8 cellular contexts compared by ENCODE assay signal in genomic region chr6:32852018-32852843, GRCh38. TPM values are rescaled to one million over a fixed set of nuclear protein-coding genes. Genes with fewer than 3 reads are reported as not detected.
DNase-seq lines count a peak whose midpoint lies in the region; ATAC-seq and TF ChIP-seq lines count a peak whose summit lies in the region.

No MANE protein-coding gene starts in this region.

- no peaks in the 10 kb centered on the region for H3K27me3 ChIP-seq in CD4-positive, CD25-positive, alpha-beta regulatory T cell (ENCODE audit: control insufficient read depth, insufficient read depth, low read length)
- H3K27me3 ChIP-seq in Loucy (ENCODE audit: insufficient read depth, low read length, poor library complexity, severe bottlenecking) = no peaks in the 10 kb centered on the region
- no peaks in the 10 kb centered on the region for H3K27me3 ChIP-seq in mammary epithelial cell (ENCODE audit: insufficient read depth, low read length)
- H3K27me3 ChIP-seq in right lobe of liver = no peaks in the 10 kb centered on the region
- no peaks in the 10 kb centered on the region for H3K27me3 ChIP-seq in testis

- DNase-seq in CD4-positive, CD25-positive, alpha-beta regulatory T cell = peak in 1 of 3 donors; percentile 51
- no peak for DNase-seq in mammary epithelial cell
- DNase-seq in right lobe of liver = peak in 1 of 3 donors; percentile 55
- DNase-seq in testis = peak; percentile 58
- DNase-seq in KBM-7 = no peak
- DNase-seq in OCI-M2 (lab: John Stamatoyannopoulos, UW; ENCODE audit: unreplicated experiment) = no peak

- no peaks in the 10 kb centered on the region for H3K9me3 Mint-ChIP-seq in CD4-positive, CD25-positive, alpha-beta regulatory T cell

- dilution Hi-C loops in mammary epithelial cell (cut with HindIII; ENCODE audit: low sequenced_read_pairs) = loop anchor here (5.0 kb wide), 1 partner anchor 40 kb away; no protein-coding TSS in a partner anchor

- WGBS in mammary epithelial cell (ENCODE audit: low coverage, missing lambda C conversion rate) = 50% methylated on average over 22 of the region's 23 CpGs
- 29% methylated on average over 15 of the region's 23 CpGs for WGBS in right lobe of liver (ENCODE audit: insufficient coverage, low coverage, low lambda C conversion rate, missing lambda C conversion rate)
- 33 to 38% methylated on average over 17 to 23 of the region's 23 CpGs for WGBS in testis, 2 donors

- H3K27ac ChIP-seq in CD4-positive, CD25-positive, alpha-beta regulatory T cell (ENCODE audit: insufficient read depth, low read length, poor library complexity, severe bottlenecking) = peak overlapping the region; percentile 98
- peak overlapping the region; percentile 74 for H3K27ac ChIP-seq in mammary epithelial cell (ENCODE audit: insufficient read depth, low read depth, low read length)
- H3K27ac ChIP-seq in right lobe of liver = peak overlapping the region; percentile 97 to 99 (median 98)
- H3K27ac ChIP-seq in testis = peak overlapping the region; percentile 96 to 98

- no peak for ATAC-seq in CD4-positive, CD25-positive, alpha-beta regulatory T cell (ENCODE audit: low read depth in 2 of 2)
- ATAC-seq in right lobe of liver (no peak), HG03520 (IDR thresholded peaks at IDR 0.05; ENCODE audit: unreplicated experiment) (no peak)

- no peaks in the 10 kb centered on the region for H3K9me2 ChIP-seq in Loucy (replicated peaks; ENCODE audit: low read depth, low read length)

- H2AFZ ChIP-seq in Loucy (ENCODE audit: low read length) = no peak overlapping the region
- H2AFZ ChIP-seq in mammary epithelial cell (ENCODE audit: low read depth, low read length) = peak overlapping the region; percentile 96

- H3K4me3 ChIP-seq in CD4-positive, CD25-positive, alpha-beta regulatory T cell (ENCODE audit: low read depth, low read length) = peak overlapping the region; percentile 99
- H3K4me3 ChIP-seq in Loucy (ENCODE audit: low read length, poor library complexity, severe bottlenecking) (peak overlapping the region; percentile 95), mammary epithelial cell (replicated peaks in 1 of 3; ENCODE audit: insufficient read depth in 1 of 3, low read depth in 2 of 3, low read length in 3 of 3) (peak overlapping the region; percentile 62 to 94 (median 86)), right lobe of liver (peak overlapping the region; percentile 96 to 99 (median 98)), testis (peak overlapping the region; percentile 84 to 88)

- H3K4me1 ChIP-seq in CD4-positive, CD25-positive, alpha-beta regulatory T cell (ENCODE audit: control insufficient read depth, insufficient read depth, low read length, poor library complexity, severe bottlenecking) = peaks cover 80% of the 10 kb centered on the region
- peaks cover 70% of the 10 kb centered on the region for H3K4me1 ChIP-seq in Loucy (ENCODE audit: insufficient read depth, low read length, poor library complexity, severe bottlenecking)
- H3K4me1 ChIP-seq in mammary epithelial cell (ENCODE audit: insufficient read depth, low read length) = peaks cover 13% of the 10 kb centered on the region
- H3K4me1 ChIP-seq in right lobe of liver = peaks cover 0 to 19% (median 4%) of the 10 kb centered on the region in 4 donors
- H3K4me1 ChIP-seq in testis = peaks cover 13% of the 10 kb centered on the region

- H3K4me3 Mint-ChIP-seq in CD4-positive, CD25-positive, alpha-beta regulatory T cell = peak overlapping the region; percentile 95 to 100 (median 97)

- H3K4me2 ChIP-seq in Loucy (ENCODE audit: low read depth, low read length, poor library complexity, severe bottlenecking) = peak overlapping the region; percentile 98
- H3K4me2 ChIP-seq in mammary epithelial cell (ENCODE audit: insufficient read depth, low read depth, low read length) = peak overlapping the region; percentile 91

- peaks cover 5% of the 10 kb centered on the region for H3K27me3 Mint-ChIP-seq in CD4-positive, CD25-positive, alpha-beta regulatory T cell

- H3K27ac Mint-ChIP-seq in CD4-positive, CD25-positive, alpha-beta regulatory T cell = peak overlapping the region; percentile 98 to 100 (median 100)

- H3K36me3 ChIP-seq in CD4-positive, CD25-positive, alpha-beta regulatory T cell (ENCODE audit: control insufficient read depth, insufficient read depth, low read length) = peaks cover 46% of the 10 kb centered on the region
- H3K36me3 ChIP-seq in Loucy (ENCODE audit: insufficient read depth, low read length) = peaks cover 26% of the 10 kb centered on the region; the same call in 1 of the 2 replicates
- peaks cover 10% of the 10 kb centered on the region for H3K36me3 ChIP-seq in mammary epithelial cell (ENCODE audit: insufficient read depth, low read length)
- peaks cover 5 to 36% (median 14%) of the 10 kb centered on the region in 4 donors for H3K36me3 ChIP-seq in right lobe of liver
- H3K36me3 ChIP-seq in testis (ENCODE audit: low read depth, missing control alignments) = no peaks in the 10 kb centered on the region

- in situ Hi-C loops in mammary epithelial cell (cut with MboI; ENCODE audit: low sequenced_read_pairs in 2 of 2) = no loop called here
- in situ Hi-C loops in KBM-7 (cut with MboI; ENCODE audit: low pct_unique_long_range_greater_than_20kb, low sequenced_read_pairs) = no loop called here

- H4K20me1 ChIP-seq in Loucy (ENCODE audit: insufficient read depth, low read length, poor library complexity, severe bottlenecking) = peaks cover 33% of the 10 kb centered on the region
- no peaks in the 10 kb centered on the region for H4K20me1 ChIP-seq in mammary epithelial cell (ENCODE audit: insufficient read depth, low read length)

- H3K9ac ChIP-seq in Loucy (ENCODE audit: low read depth, low read length, poor library complexity, severe bottlenecking) (peak overlapping the region; percentile 99), mammary epithelial cell (ENCODE audit: insufficient read depth, low read length) (peak overlapping the region; percentile 87)

- H3K9me3 ChIP-seq in CD4-positive, CD25-positive, alpha-beta regulatory T cell (ENCODE audit: control insufficient read depth in 2 of 2, low read length in 2 of 2) = no peaks in the 10 kb centered on the region
- H3K9me3 ChIP-seq in Loucy (ENCODE audit: insufficient read depth, low read depth, low read length) = no peaks in the 10 kb centered on the region
- no peaks in the 10 kb centered on the region for H3K9me3 ChIP-seq in mammary epithelial cell (replicated peaks; ENCODE audit: insufficient read depth, low read length)
- no peaks in the 10 kb centered on the region for H3K9me3 ChIP-seq in right lobe of liver
- no peaks in the 10 kb centered on the region for H3K9me3 ChIP-seq in testis

- peaks cover 93% of the 10 kb centered on the region for H3K79me2 ChIP-seq in Loucy (ENCODE audit: insufficient read depth, low read length)
- peaks cover 17% of the 10 kb centered on the region for H3K79me2 ChIP-seq in mammary epithelial cell (ENCODE audit: insufficient read depth, low read length)

- no TSS peak for BruUV-seq in mammary epithelial cell (replicated peaks; lab: Mats Ljungman, UMichigan)

- H3F3A ChIP-seq in Loucy (ENCODE audit: low read depth) = peaks cover 2% of the 10 kb centered on the region; the same call in 1 of the 2 replicates

- intact Hi-C loops in mammary epithelial cell (cut with micrococcal nuclease) (no loop called here), right lobe of liver (cut with DNase I) (no loop called here), testis (cut with DNase I; ENCODE audit: low total_unique reads) (no loop called here)

- H3K36me3 Mint-ChIP-seq in CD4-positive, CD25-positive, alpha-beta regulatory T cell = peaks cover 59% of the 10 kb centered on the region

- TF ChIP-seq POLR2A in right lobe of liver (IDR thresholded peaks at IDR 0.05) = no peak
- no peak for TF ChIP-seq POLR2A in testis (IDR thresholded peaks at IDR 0.05)

- CTCF ChIA-PET in mammary epithelial cell (lab: Charles Lee; ENCODE audit: low non-redundant PET) = no interaction called here

- peaks cover 16 to 82% (median 57%) of the 10 kb centered on the region in 4 donors for H3K4me1 Mint-ChIP-seq in CD4-positive, CD25-positive, alpha-beta regulatory T cell

- no peak for TF ChIP-seq CTCF in Loucy (conservative IDR thresholded peaks at IDR 0.05; ENCODE audit: low read length)
- TF ChIP-seq CTCF in mammary epithelial cell (conservative IDR thresholded peaks at IDR 0.05 in 1 of 2, IDR thresholded peaks at IDR 0.05 in 1 of 2; ENCODE audit: extremely low read depth in 1 of 2, insufficient read depth in 1 of 2, low read depth in 1 of 2, low read length in 2 of 2) = no peak
- TF ChIP-seq CTCF in right lobe of liver (IDR thresholded peaks at IDR 0.05) = no peak
- no peak for TF ChIP-seq CTCF in testis (IDR thresholded peaks at IDR 0.05)

RNA-seq across cellular contexts. Expression of gene TAP1, which starts 1.3 kb away (rescaled TPM):
- 220 TPM for total RNA-seq in CD4-positive, CD25-positive, alpha-beta regulatory T cell
- 100 to 1,000 TPM; 386 to 477 (median 440) TPM for polyA plus RNA-seq in CD4-positive, CD25-positive, alpha-beta regulatory T cell
- 10 to 100 TPM; 49.2 to 50.1 TPM for total RNA-seq in mammary epithelial cell
- 35.5 TPM for polyA plus RNA-seq in mammary epithelial cell
- 37.7 TPM for polyA minus RNA-seq in mammary epithelial cell
- 10 to 100 TPM in 5 of 6 experiments, 1 to 10 TPM in 1; 7.7 to 24.9 (median 17.8) TPM for total RNA-seq in right lobe of liver
- 10 to 100 TPM; 45.6 to 57.4 TPM for total RNA-seq in testis
- polyA plus RNA-seq in testis (ENCODE audit: insufficient read depth, low read depth, low replicate concordance) = 58.8 TPM

RNA-seq across cellular contexts. Expression of gene PSMB9, which starts 1.8 kb away (rescaled TPM):
- 148 TPM for total RNA-seq in CD4-positive, CD25-positive, alpha-beta regulatory T cell
- 100 to 1,000 TPM; 503 to 896 (median 615) TPM for polyA plus RNA-seq in CD4-positive, CD25-positive, alpha-beta regulatory T cell
- total RNA-seq in mammary epithelial cell (10 to 100 TPM in 1 of 2 donors, 1 to 10 TPM in 1; 2.7 to 10.1 TPM), right lobe of liver (10 to 100 TPM in 5 of 6 experiments, 1 to 10 TPM in 1; 7.1 to 33.2 (median 18.0) TPM), testis (1 to 10 TPM; 6.2 to 7.9 TPM)
- polyA plus RNA-seq in mammary epithelial cell (19.0 TPM), testis (ENCODE audit: insufficient read depth, low read depth, low replicate concordance) (29.7 TPM)
- 10.5 TPM for polyA minus RNA-seq in mammary epithelial cell

RNA-seq across cellular contexts. Expression of gene PSMB8, which starts 8.4 kb away (rescaled TPM):
- total RNA-seq in CD4-positive, CD25-positive, alpha-beta regulatory T cell = 185 TPM
- polyA plus RNA-seq in CD4-positive, CD25-positive, alpha-beta regulatory T cell = 100 to 1,000 TPM; 462 to 803 (median 547) TPM
- total RNA-seq in mammary epithelial cell (10 to 100 TPM; 21.0 to 29.2 TPM), right lobe of liver (10 to 100 TPM; 34.7 to 66.3 (median 40.5) TPM), testis (10 to 100 TPM in 1 of 2 donors, 1 to 10 TPM in 1; 4.6 to 11.2 TPM)
- polyA plus RNA-seq in mammary epithelial cell (48.2 TPM), testis (ENCODE audit: insufficient read depth, low read depth, low replicate concordance) (35.7 TPM)
- 35.2 TPM for polyA minus RNA-seq in mammary epithelial cell

RNA-seq across cellular contexts. Expression of gene TAP2, which starts 13.7 kb away (rescaled TPM):
- total RNA-seq in CD4-positive, CD25-positive, alpha-beta regulatory T cell = 165 TPM
- polyA plus RNA-seq in CD4-positive, CD25-positive, alpha-beta regulatory T cell = 10 to 100 TPM in 3 of 4 donors, 1 to 10 TPM in 1; 7.2 to 56.3 (median 31.9) TPM
- 10 to 100 TPM; 41.8 to 63.4 TPM for total RNA-seq in mammary epithelial cell
- polyA plus RNA-seq in mammary epithelial cell = 23.4 TPM
- polyA minus RNA-seq in mammary epithelial cell = 143 TPM
- total RNA-seq in right lobe of liver = 10 to 100 TPM in 4 of 6 experiments, 1 to 10 TPM in 2; 8.8 to 20.2 (median 15.9) TPM
- total RNA-seq in testis = 10 to 100 TPM in 1 of 2 donors, 1 to 10 TPM in 1; 6.3 to 10.2 TPM
- polyA plus RNA-seq in testis (ENCODE audit: insufficient read depth, low read depth, low replicate concordance) = 9.1 TPM

RNA-seq across cellular contexts. Expression of gene HLA-DOB, which starts 35.4 kb away (rescaled TPM):
- total RNA-seq in CD4-positive, CD25-positive, alpha-beta regulatory T cell = 6.8 TPM
- polyA plus RNA-seq in CD4-positive, CD25-positive, alpha-beta regulatory T cell = 1 to 10 TPM in 2 of 4 donors, under 1 TPM in 2; 0.31 to 4.3 (median 1.6) TPM
- total RNA-seq in mammary epithelial cell (1 to 10 TPM; 5.5 to 8.3 TPM), right lobe of liver (under 1 TPM in 2 of 6 experiments, not detected in 4; 0.16 to 0.20 TPM), testis (1 to 10 TPM in 1 of 2 donors, under 1 TPM in 1; 0.31 to 1.3 TPM)
- polyA plus RNA-seq in mammary epithelial cell (13.3 TPM), testis (ENCODE audit: insufficient read depth, low read depth, low replicate concordance) (2.3 TPM)
- polyA minus RNA-seq in mammary epithelial cell = 20.0 TPM
